In genomic region chr22:24141586-24141985, GRCh38 we compare ENCODE assay signal across 11 cellular contexts. TPM values are rescaled to one million over a fixed set of nuclear protein-coding genes. Genes with fewer than 3 reads are reported as not detected.
DNase-seq lines count a peak whose midpoint lies in the region; ATAC-seq and TF ChIP-seq lines count a peak whose summit lies in the region.
"Had no signal": no experiment of that assay in that cellular context is flagged by ENCODE, and none has a peak within 500 bp of the region (broad histone marks: within the 10 kb centered on the region; RNA-seq: fewer than 3 reads in every experiment).

No MANE protein-coding gene starts in this region.

- no peak overlapping the region for H2BK12ac ChIP-seq in trophoblast cell (ENCODE audit: low read length)

- H3K27me3 ChIP-seq in OCI-LY1 (ENCODE audit: insufficient read depth, low read length) = no peaks in the 10 kb centered on the region
- no peaks in the 10 kb centered on the region for H3K27me3 ChIP-seq in trophoblast cell (ENCODE audit: insufficient read depth, low read length)
- no peaks in the 10 kb centered on the region for H3K27me3 ChIP-seq in Caco-2 (replicated peaks; ENCODE audit: control insufficient read depth, insufficient read depth, low read length)
- H3K27me3 ChIP-seq: tibial nerve had no signal

- no peak overlapping the region for H2AK5ac ChIP-seq in trophoblast cell (ENCODE audit: low read length)

- H3K4me3 ChIP-seq in OCI-LY1 (ENCODE audit: low read depth, low read length, poor library complexity, severe bottlenecking) = no peak overlapping the region
- H3K4me3 ChIP-seq in trophoblast cell (ENCODE audit: low read depth, low read length) = no peak overlapping the region
- H3K4me3 ChIP-seq in Caco-2 (ENCODE audit: low read depth, low read length) = no peak overlapping the region
- H3K4me3 ChIP-seq: tibial nerve had no signal

- H3K14ac ChIP-seq in trophoblast cell (ENCODE audit: low read length) = no peak overlapping the region

- no peak for TF ChIP-seq CTCF in OCI-LY1 (IDR thresholded peaks at IDR 0.05; ENCODE audit: low read length)
- TF ChIP-seq CTCF in Caco-2 (IDR thresholded peaks at IDR 0.05; ENCODE audit: insufficient read depth in 1 of 2, low read depth in 1 of 2, low read length in 1 of 2, severe bottlenecking in 1 of 2, unreplicated experiment in 1 of 2) = no peak

- DNase-seq in GM03348 (ENCODE audit: low spot score) (peak; percentile 34), amniotic epithelial cell (ENCODE audit: low read depth) (peak; percentile 30), trophoblast cell (no peak), Caco-2 (no peak), GF-D8 (lab: John Stamatoyannopoulos, UW) (no peak), DMS153 (lab: John Stamatoyannopoulos, UW) (no peak)
- DNase-seq: DMS 273 treated with DMSO at 0.1 percent for 48 hours, MV-4-11 had no signal

- H3K23ac ChIP-seq in trophoblast cell (ENCODE audit: low read length) = no peak overlapping the region

- H3K36me3 ChIP-seq in OCI-LY1 (ENCODE audit: insufficient read depth, low read length) = peaks cover 18% of the 10 kb centered on the region
- peaks cover 0 to 8% of the 10 kb centered on the region in 2 experiments for H3K36me3 ChIP-seq in trophoblast cell (ENCODE audit: control insufficient read depth in 1 of 2, insufficient read depth in 2 of 2, low read length in 2 of 2)
- no peaks in the 10 kb centered on the region; the same call in 1 of the 2 replicates for H3K36me3 ChIP-seq in Caco-2 (ENCODE audit: control insufficient read depth, insufficient read depth, low read length)

- H3K4me2 ChIP-seq in OCI-LY1 (ENCODE audit: low read length) = no peak overlapping the region
- no peak overlapping the region for H3K4me2 ChIP-seq in trophoblast cell (ENCODE audit: low read length)

- peak overlapping the region; percentile 56 for H4K91ac ChIP-seq in trophoblast cell (ENCODE audit: low read depth, low read length)

- H3K4me3 Mint-ChIP-seq in Caco-2 (ENCODE audit: unreplicated experiment) = no peak overlapping the region

- no TSS peak for BruUV-seq in Caco-2 (replicated peaks; lab: Mats Ljungman, UMichigan)

- no peak overlapping the region for H4K12ac ChIP-seq in trophoblast cell (ENCODE audit: low read depth, low read length)

- no CpG with 5 or more reads among the region's 2 CpGs for WGBS in trophoblast cell (ENCODE audit: extremely low coverage, insufficient coverage, insufficient read length)

- ATAC-seq in GM18873 (IDR thresholded peaks at IDR 0.05; ENCODE audit: low FRiP score, unreplicated experiment) = no peak

- intact Hi-C loops in Caco-2 (cut with micrococcal nuclease; ENCODE audit: unreplicated experiment) = no loop called here

- H3K9me3 Mint-ChIP-seq in Caco-2 (ENCODE audit: unreplicated experiment) = no peaks in the 10 kb centered on the region

- H3K9ac ChIP-seq in OCI-LY1 (ENCODE audit: low read length) (no peak overlapping the region), trophoblast cell (ENCODE audit: low read length) (no peak overlapping the region)

- no peak overlapping the region for H2AFZ ChIP-seq in OCI-LY1 (ENCODE audit: low read length)
- H2AFZ ChIP-seq in trophoblast cell (ENCODE audit: insufficient read depth, low read length, poor library complexity) = no peak overlapping the region

- H3K36me3 Mint-ChIP-seq in Caco-2 (ENCODE audit: insufficient read depth, unreplicated experiment) = peaks cover 31% of the 10 kb centered on the region

- H3K27ac Mint-ChIP-seq in Caco-2 (ENCODE audit: unreplicated experiment) = no peak overlapping the region

- H2BK5ac ChIP-seq in trophoblast cell (ENCODE audit: low read depth, low read length, poor library complexity) = no peak overlapping the region

- CTCF ChIA-PET in Caco-2 (lab: Charles Lee) = no interaction called here

- no peaks in the 10 kb centered on the region for H3K9me3 ChIP-seq in OCI-LY1 (ENCODE audit: low read length)
- H3K9me3 ChIP-seq in trophoblast cell (ENCODE audit: insufficient read depth, low read depth, low read length) = peaks cover 2% of the 10 kb centered on the region
- H3K9me3 ChIP-seq in Caco-2 = no peaks in the 10 kb centered on the region
- H3K9me3 ChIP-seq: tibial nerve had no signal

- H2BK120ac ChIP-seq in trophoblast cell (ENCODE audit: insufficient read depth, low read length, poor library complexity) = peak overlapping the region; percentile 44

- POLR2A ChIA-PET in Caco-2 (lab: Charles Lee) = no interaction called here

- peaks cover 15% of the 10 kb centered on the region for H3K4me1 Mint-ChIP-seq in Caco-2 (ENCODE audit: low read depth, unreplicated experiment)

- no peaks in the 10 kb centered on the region for H3K79me2 ChIP-seq in OCI-LY1 (ENCODE audit: insufficient read depth, low read length)
- peaks cover 2% of the 10 kb centered on the region for H3K79me2 ChIP-seq in trophoblast cell (ENCODE audit: control insufficient read depth, insufficient read depth, low read length, poor library complexity)

- no peaks in the 10 kb centered on the region for H3F3A ChIP-seq in OCI-LY1 (ENCODE audit: insufficient read depth, low read length)

- no peak overlapping the region for H3K4ac ChIP-seq in trophoblast cell (ENCODE audit: low read depth, low read length)

- no peak overlapping the region for H4K8ac ChIP-seq in trophoblast cell (ENCODE audit: low read depth, low read length)

- H3K18ac ChIP-seq in trophoblast cell (ENCODE audit: low read length) = peak overlapping the region; percentile 14

- H3K27me3 Mint-ChIP-seq in Caco-2 (ENCODE audit: insufficient read depth, unreplicated experiment) = no peaks in the 10 kb centered on the region

- peaks cover 26% of the 10 kb centered on the region for H3K79me1 ChIP-seq in trophoblast cell (ENCODE audit: low read length)

- no peaks in the 10 kb centered on the region for H3K9me2 ChIP-seq in OCI-LY1 (ENCODE audit: low read depth, low read length)

- H3K27ac ChIP-seq in OCI-LY1 (ENCODE audit: low read depth, low read length, poor library complexity, severe bottlenecking) (peak overlapping the region; percentile 70), trophoblast cell (ENCODE audit: low read depth, low read length) (no peak overlapping the region)

- no peaks in the 10 kb centered on the region for H4K20me1 ChIP-seq in OCI-LY1 (ENCODE audit: insufficient read depth, low read length)

- H3K4me1 ChIP-seq in OCI-LY1 (ENCODE audit: insufficient read depth, low read length, severe bottlenecking) (peaks cover 49% of the 10 kb centered on the region), trophoblast cell (ENCODE audit: control insufficient read depth in 1 of 2, insufficient read depth in 2 of 2, low read length in 2 of 2) (peaks cover 22 to 33% of the 10 kb centered on the region in 2 experiments), Caco-2 (peaks cover 18% of the 10 kb centered on the region)

RNA-seq across cellular contexts. Expression of gene SUSD2, which starts 39.7 kb away (rescaled TPM):
- 36.0 and 40.8 TPM in 2 replicates for polyA plus RNA-seq in trophoblast cell (2013)
- total RNA-seq in Caco-2 (2022) = 7.0 and 8.6 TPM in 2 replicates

Comparison
In these comparisons a context has a peak if more than half of its experiments do, and no peak if none do; other contexts are left out.
1. DNase-seq: peak in GM03348 (single experiment) and amniotic epithelial cell (single experiment); none in trophoblast cell (0 of 2), Caco-2 (0 of 2), GF-D8 (single experiment) and DMS153 (single experiment).